Comparison of ENCODE assay signal across 23 cellular contexts in the genomic region with DNA sequence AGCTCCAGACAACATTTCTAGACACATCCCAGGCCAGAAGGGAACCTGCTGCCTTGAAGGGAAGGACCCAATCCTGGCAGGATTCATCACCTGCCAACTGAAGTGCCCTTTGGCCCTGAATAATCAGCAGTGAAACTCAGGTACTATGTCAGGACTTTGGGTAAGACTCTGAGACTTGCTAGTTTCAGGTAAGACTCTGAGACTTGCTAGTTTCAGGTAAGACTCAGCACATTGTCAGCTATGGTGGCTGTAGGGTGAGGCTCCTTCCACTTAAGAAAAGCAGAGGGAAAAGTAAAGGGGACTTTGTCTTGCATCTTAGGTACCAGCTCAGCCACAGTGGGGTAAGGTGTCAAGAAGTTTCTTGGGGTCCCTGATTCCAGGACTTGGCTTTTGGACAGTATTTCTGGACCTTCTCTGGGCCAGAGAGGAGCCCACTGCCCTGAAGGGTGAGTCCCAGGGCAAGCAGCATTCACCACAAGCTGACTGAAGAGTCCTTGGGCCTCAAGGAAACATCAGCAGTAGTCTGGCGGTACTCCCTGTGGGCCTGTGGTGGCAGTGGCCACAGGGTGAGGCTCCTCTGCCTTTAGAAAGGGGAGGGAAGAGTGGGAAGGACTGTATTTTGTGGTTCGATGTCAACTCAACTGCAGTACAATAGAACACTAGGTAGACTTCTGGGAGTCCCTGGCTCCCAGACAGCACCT. TPM values are rescaled to one million over a fixed set of nuclear protein-coding genes. Genes with fewer than 3 reads are reported as not detected.
DNase-seq lines count a peak whose midpoint lies in the region; ATAC-seq, FAIRE-seq and TF ChIP-seq lines count a peak whose summit lies in the region.
"Had no signal": no experiment of that assay in that cellular context is flagged by ENCODE, and none has a peak within 500 bp of the region (broad histone marks: within the 10 kb centered on the region; RNA-seq: fewer than 3 reads in every experiment).

No MANE protein-coding gene starts in this region.

- H3K4me2 ChIP-seq in mammary epithelial cell (ENCODE audit: insufficient read depth, low read depth, low read length) = no peak overlapping the region

- intact Hi-C loops in mammary epithelial cell (cut with micrococcal nuclease) = no loop called here

- peaks cover 10% of the 10 kb centered on the region for H3K4me1 ChIP-seq in mammary epithelial cell (ENCODE audit: insufficient read depth, low read length)
- H3K4me1 ChIP-seq: thyroid gland had no signal

- no TSS peak for BruUV-seq in mammary epithelial cell (replicated peaks; lab: Mats Ljungman, UMichigan)

- H3K27ac ChIP-seq in mammary epithelial cell (ENCODE audit: insufficient read depth, low read depth, low read length) = no peak overlapping the region
- H3K27ac ChIP-seq: HL-60, thyroid gland had no signal

- no peaks in the 10 kb centered on the region for H3K79me2 ChIP-seq in mammary epithelial cell (ENCODE audit: insufficient read depth, low read length)

- DNase-seq in mammary epithelial cell (peak; percentile 21), DMS114 treated with DMSO at 0.1 percent for 48 hours (lab: John Stamatoyannopoulos, UW; ENCODE audit: unreplicated experiment) (no peak), HTR-8/SVneo (ENCODE audit: insufficient read length, low spot score) (no peak), NCI-H69 (lab: John Stamatoyannopoulos, UW) (no peak)
- DNase-seq in activated T-cell treated with anti-CD3 and anti-CD28 coated beads, Interleukin-2, amount 50 U/mL, for 48 hours = no peak
- DNase-seq: activated CD4-positive, alpha-beta T cell treated with anti-CD3 and anti-CD28 coated beads, Interleukin-2, amount 50 U/mL, for 1 hour; activated naive CD4-positive, alpha-beta T cell treated with Interleukin-2 at 50 U/mL for 16 hours; Calu3; hypothalamus; kidney glomerular epithelial cell; NCI-H1105 treated with DMSO at 0.1 percent for 48 hours; NCI-H2171 treated with DMSO at 0.1 percent for 48 hours; NCI-H82; thyroid gland had no signal

- no peaks in the 10 kb centered on the region for H4K20me1 ChIP-seq in mammary epithelial cell (ENCODE audit: insufficient read depth, low read length)

- 92% methylated on average over 2 of the region's 2 CpGs for WGBS in mammary epithelial cell (ENCODE audit: low coverage, missing lambda C conversion rate)

- CTCF ChIA-PET in mammary epithelial cell (lab: Charles Lee; ENCODE audit: low non-redundant PET) = no interaction called here

- peak; percentile 40 for ATAC-seq in GM18907 (IDR thresholded peaks at IDR 0.05; ENCODE audit: unreplicated experiment)
- peak; percentile 42 for ATAC-seq in GM21529 (IDR thresholded peaks at IDR 0.05; ENCODE audit: unreplicated experiment)
- ATAC-seq in HG03196 (IDR thresholded peaks at IDR 0.05; ENCODE audit: unreplicated experiment) = peak; percentile 50
- ATAC-seq: K562, Panc1, SK-N-SH treated with all-trans-retinoic acid at 6 μM for 48 hours had no signal

- no peaks in the 10 kb centered on the region for H3K36me3 ChIP-seq in mammary epithelial cell (ENCODE audit: insufficient read depth, low read length)
- H3K36me3 ChIP-seq: thyroid gland had no signal

- no peak overlapping the region for H3K9ac ChIP-seq in mammary epithelial cell (ENCODE audit: insufficient read depth, low read length)

- no peaks in the 10 kb centered on the region for H3K27me3 ChIP-seq in mammary epithelial cell (ENCODE audit: insufficient read depth, low read length)
- H3K27me3 ChIP-seq: thyroid gland had no signal

- FAIRE-seq in HTR-8/SVneo (lab: Jason Lieb, UNC) = no peak
- FAIRE-seq: astrocyte, G401.6, K562 had no signal

- dilution Hi-C loops in mammary epithelial cell (cut with HindIII; ENCODE audit: low sequenced_read_pairs) = loop anchor here (25.0 kb wide), 1 partner anchor 113 kb away; no protein-coding TSS in a partner anchor

- H3K9me3 ChIP-seq in mammary epithelial cell (replicated peaks; ENCODE audit: insufficient read depth, low read length) = no peaks in the 10 kb centered on the region
- H3K9me3 ChIP-seq: thyroid gland had no signal

- in situ Hi-C loops in mammary epithelial cell (cut with MboI; ENCODE audit: low sequenced_read_pairs in 2 of 2) = no loop called here

- no peak overlapping the region for H2AFZ ChIP-seq in mammary epithelial cell (ENCODE audit: low read depth, low read length)

- H3K4me3 ChIP-seq in mammary epithelial cell (replicated peaks in 1 of 3; ENCODE audit: insufficient read depth in 1 of 3, low read depth in 2 of 3, low read length in 3 of 3) = no peak overlapping the region
- H3K4me3 ChIP-seq: K562, thyroid gland had no signal

- no peak for TF ChIP-seq CTCF in mammary epithelial cell (conservative IDR thresholded peaks at IDR 0.05 in 1 of 2, IDR thresholded peaks at IDR 0.05 in 1 of 2; ENCODE audit: extremely low read depth in 1 of 2, insufficient read depth in 1 of 2, low read depth in 1 of 2, low read length in 2 of 2)

RNA-seq across cellular contexts. Expression of gene COL8A1, which starts 13.7 kb away (rescaled TPM):
- total RNA-seq in mammary epithelial cell = 10 to 100 TPM; 11.9 to 73.2 TPM
- polyA plus RNA-seq in mammary epithelial cell = 21.7 TPM
- polyA minus RNA-seq in mammary epithelial cell = 37.9 TPM
- polyA plus RNA-seq: K562 had no signal
